7 cellular contexts compared by ENCODE assay signal in the genomic region with DNA sequence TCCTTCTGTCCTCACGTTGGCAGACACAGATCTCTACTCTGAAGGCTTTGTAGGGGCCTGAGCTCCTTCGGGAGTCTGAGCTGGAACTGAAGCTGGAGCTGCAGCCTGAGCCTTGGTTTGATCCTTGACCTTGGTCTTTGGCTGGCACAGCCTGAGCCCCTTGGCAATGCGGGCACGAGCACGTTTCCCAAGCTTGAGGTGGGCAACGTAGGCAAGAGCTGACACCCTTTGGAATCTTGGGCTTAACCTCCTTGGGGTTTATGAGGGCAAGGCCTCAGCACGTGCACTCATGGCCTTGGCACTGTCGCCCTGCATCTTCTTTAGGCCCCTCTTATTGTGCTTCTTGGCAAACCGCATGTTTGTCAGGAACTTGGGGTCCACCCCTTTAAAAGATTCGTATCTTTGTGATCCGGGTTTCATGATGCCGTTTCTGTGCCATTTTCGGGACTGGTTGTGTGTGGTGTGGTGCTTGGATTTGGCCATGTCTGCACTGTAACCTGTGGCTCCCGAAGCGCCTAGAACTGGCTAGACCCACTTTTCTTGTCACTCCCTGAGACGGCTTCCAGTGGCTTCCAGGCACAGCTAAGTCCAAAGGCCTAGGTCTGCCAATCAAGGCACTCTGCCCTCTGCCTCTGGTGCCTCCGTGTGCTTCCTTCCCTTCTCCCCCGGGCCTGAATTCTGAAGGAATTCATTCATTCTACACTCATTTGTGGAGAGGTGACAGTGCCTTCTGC. TPM values are rescaled to one million over a fixed set of nuclear protein-coding genes. Genes with fewer than 3 reads are reported as not detected.
A peak's percentile ranks its signal among the peaks of the same experiment; 100 is the strongest.
DNase-seq lines count a peak whose midpoint lies in the region; ATAC-seq and TF ChIP-seq lines count a peak whose summit lies in the region.

No MANE protein-coding gene starts in this region.

- H3K4ac ChIP-seq in H9 (ENCODE audit: low read depth, low read length), result no peak overlapping the region

- H4K91ac ChIP-seq in H9 (ENCODE audit: insufficient read length, low read depth, low read length), result no peak overlapping the region

- H3K4me1 Mint-ChIP-seq in H9 (peaks cover 38 to 39% of the 10 kb centered on the region in 2 experiments), T-cell (peaks cover 72 to 84% (median 84%) of the 10 kb centered on the region in 3 donors)

- H2BK5ac ChIP-seq in H9 (ENCODE audit: insufficient read length, low read length), result no peak overlapping the region

- H3K4me2 ChIP-seq in H9 (ENCODE audit: insufficient read depth, insufficient read length, low read length) (peak overlapping the region; percentile 91), fibroblast of lung (ENCODE audit: extremely low read depth, insufficient read depth, low read length) (peak overlapping the region; percentile 91), smooth muscle cell (peak overlapping the region; percentile 82)

- no peak overlapping the region for H3K27ac Mint-ChIP-seq in H9
- H3K27ac Mint-ChIP-seq in T-cell, result peak overlapping the region; percentile 86 to 90

- H4K20me1 ChIP-seq in H9 (ENCODE audit: control insufficient read depth, insufficient read depth, insufficient read length), result no peaks in the 10 kb centered on the region
- no peaks in the 10 kb centered on the region for H4K20me1 ChIP-seq in fibroblast of lung (ENCODE audit: control insufficient read depth, extremely low read depth, insufficient read depth, low read length)
- H4K20me1 ChIP-seq in smooth muscle cell (ENCODE audit: low read depth), result no peaks in the 10 kb centered on the region

- H3K79me2 ChIP-seq in H9 (ENCODE audit: insufficient read depth, low read length) (no peaks in the 10 kb centered on the region), fibroblast of lung (ENCODE audit: control insufficient read depth, insufficient read depth, low read length) (no peaks in the 10 kb centered on the region), smooth muscle cell (ENCODE audit: low read depth) (no peaks in the 10 kb centered on the region)

- no peaks in the 10 kb centered on the region for H3K9me3 Mint-ChIP-seq in H9
- H3K9me3 Mint-ChIP-seq in T-cell, result peaks cover 0 to 4% (median 0%) of the 10 kb centered on the region in 3 donors

- H3K4me1 ChIP-seq in H9 (ENCODE audit: insufficient read depth, low read length), result peaks cover 8% of the 10 kb centered on the region; the same call in 1 of the 2 replicates
- peaks cover 5% of the 10 kb centered on the region for H3K4me1 ChIP-seq in fibroblast of lung (ENCODE audit: control insufficient read depth, extremely low read depth, insufficient read depth, low read length)
- H3K4me1 ChIP-seq in smooth muscle cell (ENCODE audit: low read depth), result no peaks in the 10 kb centered on the region
- peaks cover 0 to 23% (median 6%) of the 10 kb centered on the region in 4 donors for H3K4me1 ChIP-seq in tibial artery

- intact Hi-C loops in tibial artery (cut with DNase I; ENCODE audit: low total_unique reads), result loop anchor here (10.0 kb wide), 1 partner anchor 161 kb away; a partner anchor contains a TSS

- no peak overlapping the region for H2AFZ ChIP-seq in H9 (ENCODE audit: low read length)
- H2AFZ ChIP-seq in fibroblast of lung (ENCODE audit: low read length), result peak overlapping the region; percentile 86
- no peak overlapping the region for H2AFZ ChIP-seq in smooth muscle cell (ENCODE audit: low read depth)

- H2AK5ac ChIP-seq in H9 (ENCODE audit: insufficient read length, low read length), result no peak overlapping the region

- peak overlapping the region in 3 of 4 experiments; percentile 47 to 68 (median 61) for H3K4me3 ChIP-seq in fibroblast of lung (replicated peaks in 1 of 4; ENCODE audit: control extremely low read depth in 1 of 4, insufficient read depth in 1 of 4, low read depth in 3 of 4, low read length in 4 of 4)
- peak overlapping the region; percentile 71 for H3K4me3 ChIP-seq in smooth muscle cell
- H3K4me3 ChIP-seq in tibial artery, result peak overlapping the region in 1 of 2 donors; percentile 62

- H2BK120ac ChIP-seq in H9 (ENCODE audit: low read depth, low read length, poor library complexity, severe bottlenecking), result no peak overlapping the region

- H3K36me3 Mint-ChIP-seq in H9 (ENCODE audit: insufficient read depth in 1 of 3, low read depth in 3 of 3) (no peaks in the 10 kb centered on the region; a peak in 2 of 7 replicates), T-cell (peaks cover 15% of the 10 kb centered on the region)

- POLR2A ChIA-PET in T-cell (lab: Charles Lee), result interaction anchor here in 1 of 2 donors (1.4 kb wide), 1 partner anchor 13 kb away, joined by 3 read pairs; no protein-coding TSS in a partner anchor

- H3K23me2 ChIP-seq in H9 (ENCODE audit: insufficient read length, low read depth, low read length, poor library complexity, severe bottlenecking), result peaks cover 10% of the 10 kb centered on the region

- H4K8ac ChIP-seq in H9 (replicated peaks; ENCODE audit: insufficient read length, low read depth, low read length), result no peak overlapping the region

- no peak for ATAC-seq in T-cell (replicated peaks in 1 of 4)

- H3K9ac ChIP-seq in H9 (ENCODE audit: extremely low read depth, insufficient read length, low read length) (no peak overlapping the region), fibroblast of lung (ENCODE audit: insufficient read depth, low read length) (peak overlapping the region; percentile 53), smooth muscle cell (ENCODE audit: low read depth) (no peak overlapping the region)

- peaks cover 2% of the 10 kb centered on the region for H3K36me3 ChIP-seq in fibroblast of lung (ENCODE audit: control insufficient read depth, insufficient read depth, low read length)
- no peaks in the 10 kb centered on the region for H3K36me3 ChIP-seq in smooth muscle cell (ENCODE audit: low read depth)
- H3K36me3 ChIP-seq in tibial artery, result no peaks in the 10 kb centered on the region

- H2BK12ac ChIP-seq in H9 (ENCODE audit: insufficient read length, low read depth, low read length), result no peak overlapping the region

- no peak overlapping the region for H3T11ph ChIP-seq in H9 (ENCODE audit: low read length)

- WGBS in H9 (ENCODE audit: extremely low coverage, insufficient read length, low lambda C conversion rate), result no CpG with 5 or more reads among the region's 18 CpGs
- 82% methylated on average over 18 of the region's 18 CpGs for WGBS in smooth muscle cell (ENCODE audit: low lambda C conversion rate)

- H2BK15ac ChIP-seq in H9 (ENCODE audit: low read depth, low read length), result no peak overlapping the region

- H3K18ac ChIP-seq in H9 (ENCODE audit: insufficient read length, low read depth, low read length), result no peak overlapping the region

- H3K79me1 ChIP-seq in H9 (ENCODE audit: insufficient read depth, low read depth, low read length, poor library complexity, severe bottlenecking), result no peaks in the 10 kb centered on the region

- H3K9me3 ChIP-seq in H9 (ENCODE audit: control insufficient read depth, low read depth, low read length) (no peaks in the 10 kb centered on the region), fibroblast of lung (ENCODE audit: control insufficient read depth, insufficient read depth, low read depth, low read length) (no peaks in the 10 kb centered on the region), smooth muscle cell (replicated peaks; ENCODE audit: low read depth) (no peaks in the 10 kb centered on the region), tibial artery (no peaks in the 10 kb centered on the region)

- H3K27me3 Mint-ChIP-seq in H9 (ENCODE audit: low read depth) (peaks cover 43% of the 10 kb centered on the region), T-cell (no peaks in the 10 kb centered on the region)

- no peak overlapping the region for H3K23ac ChIP-seq in H9 (ENCODE audit: insufficient read length, low read depth, low read length)

- CTCF ChIA-PET in T-cell (lab: Charles Lee), result interaction anchor here (0.6 to 1.2 kb wide), 2 partner anchors 11 to 529 kb away, joined by 3 read pairs; no protein-coding TSS in a partner anchor

- TF ChIP-seq CTCF in H9 (conservative IDR thresholded peaks at IDR 0.05), result no peak
- no peak for TF ChIP-seq CTCF in fibroblast of lung (conservative IDR thresholded peaks at IDR 0.05 in 1 of 2, IDR thresholded peaks at IDR 0.05 in 1 of 2; ENCODE audit: low read depth in 1 of 2, low read length in 2 of 2)
- no peak for TF ChIP-seq CTCF in smooth muscle cell (IDR thresholded peaks at IDR 0.05; ENCODE audit: borderline replicate concordance, insufficient read depth, poor library complexity, severe bottlenecking)
- no peak for TF ChIP-seq CTCF in tibial artery (IDR thresholded peaks at IDR 0.05)

- H4K5ac ChIP-seq in H9 (ENCODE audit: insufficient read length, low read depth, low read length), result no peak overlapping the region

- no peak overlapping the region for H3K56ac ChIP-seq in H9 (ENCODE audit: insufficient read length, low read depth, low read length)

- H3K27ac ChIP-seq in H9 (ENCODE audit: insufficient read length, low read depth, low read length) (no peak overlapping the region), fibroblast of lung (ENCODE audit: insufficient read depth, low read length) (peak overlapping the region; percentile 38), smooth muscle cell (ENCODE audit: low read depth) (no peak overlapping the region), tibial artery (no peak overlapping the region)

- DNase-seq in H9, result no peak
- no peak for DNase-seq in T-cell
- DNase-seq in fibroblast of lung (ENCODE audit: low read depth in 2 of 2), result no peak
- no peak for DNase-seq in smooth muscle cell (lab: John Stamatoyannopoulos, UW; ENCODE audit: unreplicated experiment)
- DNase-seq in epidermal melanocyte (ENCODE audit: insufficient read length, low spot score), result no peak
- DNase-seq in HuH-7.5 (ENCODE audit: low spot score), result no peak
- DNase-seq in tibial artery, result no peak

- H3K4me3 Mint-ChIP-seq in H9 (peak overlapping the region; percentile 75 to 84), T-cell (peak overlapping the region; percentile 83 to 90 (median 89))

- H3F3A ChIP-seq in smooth muscle cell (ENCODE audit: low read depth), result no peaks in the 10 kb centered on the region

- no peak overlapping the region for H2BK20ac ChIP-seq in H9 (ENCODE audit: low read depth, low read length, poor library complexity, severe bottlenecking)

- H3K27me3 ChIP-seq in H9 (ENCODE audit: insufficient read depth, low read length) (no peaks in the 10 kb centered on the region; the same call in 1 of the 2 replicates), fibroblast of lung (ENCODE audit: control insufficient read depth, insufficient read depth, low read length) (no peaks in the 10 kb centered on the region), smooth muscle cell (ENCODE audit: low read depth) (no peaks in the 10 kb centered on the region), tibial artery (no peaks in the 10 kb centered on the region)

- H3K14ac ChIP-seq in H9 (ENCODE audit: insufficient read depth, low read length), result no peak overlapping the region

RNA-seq across cellular contexts. Expression of a gene that starts 1.4 kb away (rescaled TPM):
- total RNA-seq in H9 (2021), result 7.7 and 8.1 TPM in 2 replicates
- total RNA-seq in T-cell, result 10 to 100 TPM in 2 of 5 donors, 1 to 10 TPM in 3; 5.6 to 17.5 (median 7.9) TPM
- 14.6 and 28.6 TPM in 2 replicates for total RNA-seq in fibroblast of lung
- polyA plus RNA-seq in fibroblast of lung, result 23.1 and 27.4 TPM in 2 replicates
- polyA plus RNA-seq in fibroblast of lung (2012), result 15.3 and 18.7 TPM in 2 replicates
- 12.4 and 20.9 TPM in 2 replicates for polyA minus RNA-seq in fibroblast of lung (ENCODE audit: low replicate concordance)
- 11.8 and 12.2 TPM in 2 replicates for total RNA-seq in smooth muscle cell
- 6.7 and 8.9 TPM in 2 replicates for polyA plus RNA-seq in smooth muscle cell

Comparison
In these comparisons a context has a peak if more than half of its experiments do, and no peak if none do; other contexts are left out.
1. H3K27ac Mint-ChIP-seq: peak in T-cell (2 of 2); none in H9 (0 of 3).
2. Peak in every context shown above with its lines, with median percentiles within 50 percentile points of each other: H3K4me2 ChIP-seq.